In the genomic region with DNA sequence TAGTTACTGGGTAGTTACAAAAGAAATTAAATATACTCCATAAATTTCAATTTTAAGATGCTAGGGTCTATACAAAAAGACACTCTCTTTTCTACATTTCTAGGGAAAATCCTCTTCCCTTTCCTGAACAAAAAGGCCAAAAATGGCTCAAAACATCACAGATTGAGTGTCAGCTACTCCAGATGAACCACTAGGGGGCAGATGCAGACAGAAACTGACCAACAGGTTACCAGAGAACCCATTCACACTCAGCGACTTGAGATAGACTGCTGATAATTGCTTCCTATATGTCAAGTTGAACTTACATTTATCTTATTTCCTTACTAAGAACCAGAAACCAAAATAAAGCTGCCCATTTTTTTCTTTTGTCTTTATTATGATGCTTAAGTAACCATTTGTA, we compare ENCODE assay signal across 8 cellular contexts.
DNase-seq lines count a peak whose midpoint lies in the region; ATAC-seq and TF ChIP-seq lines count a peak whose summit lies in the region.

No MANE protein-coding gene starts in this region.

- no peaks in the 10 kb centered on the region for H3K4me1 ChIP-seq in heart left ventricle
- H3K4me1 ChIP-seq in upper lobe of left lung, result no peaks in the 10 kb centered on the region

- intact Hi-C loops in heart left ventricle (cut with DNase I), result loop anchor here in 1 of 10 donors (5.0 kb wide), 1 partner anchor 51 kb away; no protein-coding TSS in a partner anchor
- intact Hi-C loops in Right ventricle myocardium superior (cut with DNase I), result no loop called here

- ATAC-seq in heart left ventricle (no peak), Right ventricle myocardium superior (ENCODE audit: poor library complexity) (no peak), upper lobe of left lung (ENCODE audit: low FRiP score in 2 of 2) (no peak), HG02588 (IDR thresholded peaks at IDR 0.05; ENCODE audit: unreplicated experiment) (no peak)

- no peaks in the 10 kb centered on the region for H3K36me3 ChIP-seq in heart left ventricle
- no peaks in the 10 kb centered on the region for H3K36me3 ChIP-seq in upper lobe of left lung

- TF ChIP-seq CTCF in heart left ventricle (IDR thresholded peaks at IDR 0.05), result peak; percentile 12 to 55 (median 47)
- peak; percentile 43 for TF ChIP-seq CTCF in epithelial cell of esophagus (IDR thresholded peaks at IDR 0.05; ENCODE audit: insufficient read depth, low read depth, low read length, missing control alignments)
- peak in 4 of 6 experiments; percentile 23 to 40 (median 32) for TF ChIP-seq CTCF in upper lobe of left lung (IDR thresholded peaks at IDR 0.05)

- 18 to 37% (median 20%) methylated on average over 1 of the region's 1 CpG for WGBS in heart left ventricle, 4 donors
- WGBS in upper lobe of left lung, 2 donors, result 45 to 52% methylated on average over 1 of the region's 1 CpG

- H3K9me3 ChIP-seq in heart left ventricle (no peaks in the 10 kb centered on the region), upper lobe of left lung (no peaks in the 10 kb centered on the region)

- H3K4me3 ChIP-seq in heart left ventricle, result no peak overlapping the region
- H3K4me3 ChIP-seq in epithelial cell of esophagus (ENCODE audit: low read length), result no peak overlapping the region
- H3K4me3 ChIP-seq in upper lobe of left lung, result no peak overlapping the region

- no peak overlapping the region for H3K27ac ChIP-seq in heart left ventricle
- H3K27ac ChIP-seq in upper lobe of left lung, result no peak overlapping the region

- DNase-seq in heart left ventricle, result no peak
- DNase-seq in Right ventricle myocardium superior, result no peak
- DNase-seq in NCI-H69 (lab: John Stamatoyannopoulos, UW), result peak; percentile 34
- peak; percentile 10 for DNase-seq in epithelial cell of esophagus (ENCODE audit: low read depth)
- no peak for DNase-seq in upper lobe of left lung
- no peak for DNase-seq in SHP77 treated with DMSO at 0.1 percent for 48 hours (lab: John Stamatoyannopoulos, UW)
- DNase-seq in superior temporal gyrus (ENCODE audit: extremely low spot score), result no peak

- no peak for TF ChIP-seq POLR2A in heart left ventricle (IDR thresholded peaks at IDR 0.05)
- TF ChIP-seq POLR2A in upper lobe of left lung (IDR thresholded peaks at IDR 0.05), result no peak

- H3K27me3 ChIP-seq in heart left ventricle (peaks cover 0 to 13% (median 0%) of the 10 kb centered on the region in 9 donors), upper lobe of left lung (no peaks in the 10 kb centered on the region)

- TF ChIP-seq EP300 in upper lobe of left lung (IDR thresholded peaks at IDR 0.05), result no peak

Comparison
In these comparisons a context has a peak if more than half of its experiments do, and no peak if none do; other contexts are left out.
1. DNase-seq: peak in NCI-H69 (single experiment) and epithelial cell of esophagus (single experiment); none in heart left ventricle (0 of 5), Right ventricle myocardium superior (single experiment), upper lobe of left lung (0 of 2), SHP77 treated with DMSO at 0.1 percent for 48 hours (single experiment) and superior temporal gyrus (single experiment).
2. Peak in every context shown above with its lines, with median percentiles within 50 percentile points of each other: CTCF ChIP-seq.